In the genomic region with DNA sequence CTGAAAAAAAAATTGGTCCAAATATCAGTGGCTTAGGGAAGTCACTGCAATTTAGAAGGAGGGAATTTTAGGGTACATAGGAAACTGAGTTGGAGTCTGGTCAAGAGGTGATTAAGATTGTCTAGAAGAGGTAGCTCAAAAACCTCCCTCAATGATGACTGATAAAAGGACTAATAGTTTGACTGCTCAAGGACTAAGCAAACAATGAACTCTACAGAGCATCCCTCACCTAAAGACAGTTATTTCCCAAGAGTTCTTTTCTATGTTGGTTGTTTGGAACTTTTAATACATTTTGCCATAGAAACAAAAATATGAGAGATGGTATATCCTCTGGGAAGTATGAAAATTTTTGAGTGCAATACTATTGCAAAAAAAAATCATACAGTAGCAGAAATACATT, we compare ENCODE assay signal across 29 cellular contexts. TPM values are rescaled to one million over a fixed set of nuclear protein-coding genes. Genes with fewer than 3 reads are reported as not detected.
DNase-seq lines count a peak whose midpoint lies in the region; ATAC-seq, FAIRE-seq and TF ChIP-seq lines count a peak whose summit lies in the region.
"Had no signal": no experiment of that assay in that cellular context is flagged by ENCODE, and none has a peak within 500 bp of the region (broad histone marks: within the 10 kb centered on the region; RNA-seq: fewer than 3 reads in every experiment).

No MANE protein-coding gene starts in this region.

- POLR2A ChIA-PET in HEK293T (lab: Yijun Ruan, JAX): no interaction called here

- H3K36me3 ChIP-seq in liver (ENCODE audit: control insufficient read depth in 4 of 4, insufficient read depth in 3 of 4, low read depth in 1 of 4, low read length in 3 of 4) (no peaks in the 10 kb centered on the region), pancreas (no peaks in the 10 kb centered on the region)
- H3K36me3 ChIP-seq: BE2C, BLaER1 had no signal

- no peak for TF ChIP-seq CTCF in liver (IDR thresholded peaks at IDR 0.05; ENCODE audit: low read depth, low read length, missing input control)
- TF ChIP-seq CTCF in pancreas (IDR thresholded peaks at IDR 0.05): no peak

- H3K27ac ChIP-seq in liver (ENCODE audit: low read depth in 1 of 2, low read length in 2 of 2) (peak overlapping the region; percentile 6 to 43), pancreas (no peak overlapping the region)
- H3K27ac ChIP-seq: BLaER1 had no signal

- H3K9me3 ChIP-seq in liver (ENCODE audit: control insufficient read depth in 4 of 4, low read length in 3 of 4) (no peaks in the 10 kb centered on the region), pancreas (no peaks in the 10 kb centered on the region)
- H3K9me3 ChIP-seq: BE2C, BLaER1 had no signal

- intact Hi-C loops in pancreas (cut with DNase I): no loop called here

- H3K27me3 ChIP-seq in liver (ENCODE audit: control insufficient read depth in 4 of 4, insufficient read depth in 4 of 4, low read length in 3 of 4) (no peaks in the 10 kb centered on the region), pancreas (peaks cover 0 to 17% (median 2%) of the 10 kb centered on the region in 4 donors)
- H3K27me3 ChIP-seq: BE2C, BLaER1 had no signal

- no peak overlapping the region for H3K4me3 ChIP-seq in liver (ENCODE audit: low read depth in 1 of 3, low read length in 3 of 3)
- H3K4me3 ChIP-seq in pancreas: no peak overlapping the region
- H3K4me3 ChIP-seq: BLaER1, GM12878 had no signal

- TF ChIP-seq RAD21 in liver (IDR thresholded peaks at IDR 0.05): no peak

- DNase-seq in left lobe of liver (ENCODE audit: low spot score) (no peak), pancreas (no peak), HEK293T (ENCODE audit: extremely low spot score) (no peak), NCI-H446 (lab: John Stamatoyannopoulos, UW) (no peak)
- DNase-seq: 8988T; ACHN; BE2C; C1 segment of cervical spinal cord; CD4-positive, alpha-beta memory T cell; CD4-positive, CD25-positive, alpha-beta regulatory T cell; CD8-positive, alpha-beta memory T cell; COR-L47; DMS 273 treated with DMSO at 0.1 percent for 48 hours; DMS153; DMS53; DMS79; DND-41; EL; GDM1 had no signal

- CTCF ChIA-PET in HEK293T (lab: Yijun Ruan, JAX): interaction anchor here (0.5 to 0.6 kb wide), 2 partner anchors 10 to 1282 kb away, joined by 3 read pairs; no protein-coding TSS in a partner anchor

- ATAC-seq in left lobe of liver: peak; percentile 18
- ATAC-seq in pancreas: no peak
- no peak for ATAC-seq in HG03521 (IDR thresholded peaks at IDR 0.05; ENCODE audit: unreplicated experiment)
- ATAC-seq: GM12878 had no signal

- H3K4me1 ChIP-seq in liver (ENCODE audit: control insufficient read depth in 4 of 4, insufficient read depth in 4 of 4, low read length in 3 of 4): peaks cover 8 to 26% (median 24%) of the 10 kb centered on the region in 4 donors
- H3K4me1 ChIP-seq in pancreas: no peaks in the 10 kb centered on the region
- H3K4me1 ChIP-seq: BE2C, BLaER1 had no signal

- H3K9ac ChIP-seq in liver (ENCODE audit: low read depth in 1 of 2, low read length in 2 of 2): no peak overlapping the region
- H3K9ac ChIP-seq: BLaER1 had no signal

- FAIRE-seq in pancreas (lab: Jason Lieb, UNC): peak; percentile 43
- FAIRE-seq: A204.1, GM12878, GM12892, GM18507 had no signal

TF ChIP-seq in liver, 16 proteins besides CTCF, POLR2A, EP300 and RAD21:
- TF ChIP-seq GABPA (IDR thresholded peaks at IDR 0.05 in 1 of 2, conservative IDR thresholded peaks at IDR 0.05 in 1 of 2) (no peak), HNF4G (IDR thresholded peaks at IDR 0.05) (no peak), YY1 (IDR thresholded peaks at IDR 0.05) (no peak), EGR1 (IDR thresholded peaks at IDR 0.05; ENCODE audit: low read depth in 2 of 2) (no peak), NR2F2 (IDR thresholded peaks at IDR 0.05) (no peak), FOXA1 (IDR thresholded peaks at IDR 0.05) (no peak), HNF4A (conservative IDR thresholded peaks at IDR 0.05) (no peak), FOXA2 (IDR thresholded peaks at IDR 0.05) (no peak)
- TF ChIP-seq, protein P1, sequence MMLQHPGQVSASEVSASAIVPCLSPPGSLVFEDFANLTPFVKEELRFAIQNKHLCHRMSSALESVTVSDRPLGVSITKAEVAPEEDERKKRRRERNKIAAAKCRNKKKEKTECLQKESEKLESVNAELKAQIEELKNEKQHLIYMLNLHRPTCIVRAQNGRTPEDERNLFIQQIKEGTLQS (IDR thresholded peaks at IDR 0.05): no peak
- TF ChIP-seq, protein P2, sequence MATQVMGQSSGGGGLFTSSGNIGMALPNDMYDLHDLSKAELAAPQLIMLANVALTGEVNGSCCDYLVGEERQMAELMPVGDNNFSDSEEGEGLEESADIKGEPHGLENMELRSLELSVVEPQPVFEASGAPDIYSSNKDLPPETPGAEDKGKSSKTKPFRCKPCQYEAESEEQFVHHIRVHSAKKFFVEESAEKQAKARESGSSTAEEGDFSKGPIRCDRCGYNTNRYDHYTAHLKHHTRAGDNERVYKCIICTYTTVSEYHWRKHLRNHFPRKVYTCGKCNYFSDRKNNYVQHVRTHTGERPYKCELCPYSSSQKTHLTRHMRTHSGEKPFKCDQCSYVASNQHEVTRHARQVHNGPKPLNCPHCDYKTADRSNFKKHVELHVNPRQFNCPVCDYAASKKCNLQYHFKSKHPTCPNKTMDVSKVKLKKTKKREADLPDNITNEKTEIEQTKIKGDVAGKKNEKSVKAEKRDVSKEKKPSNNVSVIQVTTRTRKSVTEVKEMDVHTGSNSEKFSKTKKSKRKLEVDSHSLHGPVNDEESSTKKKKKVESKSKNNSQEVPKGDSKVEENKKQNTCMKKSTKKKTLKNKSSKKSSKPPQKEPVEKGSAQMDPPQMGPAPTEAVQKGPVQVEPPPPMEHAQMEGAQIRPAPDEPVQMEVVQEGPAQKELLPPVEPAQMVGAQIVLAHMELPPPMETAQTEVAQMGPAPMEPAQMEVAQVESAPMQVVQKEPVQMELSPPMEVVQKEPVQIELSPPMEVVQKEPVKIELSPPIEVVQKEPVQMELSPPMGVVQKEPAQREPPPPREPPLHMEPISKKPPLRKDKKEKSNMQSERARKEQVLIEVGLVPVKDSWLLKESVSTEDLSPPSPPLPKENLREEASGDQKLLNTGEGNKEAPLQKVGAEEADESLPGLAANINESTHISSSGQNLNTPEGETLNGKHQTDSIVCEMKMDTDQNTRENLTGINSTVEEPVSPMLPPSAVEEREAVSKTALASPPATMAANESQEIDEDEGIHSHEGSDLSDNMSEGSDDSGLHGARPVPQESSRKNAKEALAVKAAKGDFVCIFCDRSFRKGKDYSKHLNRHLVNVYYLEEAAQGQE (IDR thresholded peaks at IDR 0.05): no peak
TF ChIP-seq in liver: peak in this region for 0.

TF ChIP-seq in HEK293T, 16 proteins besides CTCF, POLR2A, EP300 and RAD21:
- no peak for TF ChIP-seq L3MBTL2 (conservative IDR thresholded peaks at IDR 0.05)
- TF ChIP-seq FOXK2 (IDR thresholded peaks at IDR 0.05): no peak
- TF ChIP-seq, protein P3, sequence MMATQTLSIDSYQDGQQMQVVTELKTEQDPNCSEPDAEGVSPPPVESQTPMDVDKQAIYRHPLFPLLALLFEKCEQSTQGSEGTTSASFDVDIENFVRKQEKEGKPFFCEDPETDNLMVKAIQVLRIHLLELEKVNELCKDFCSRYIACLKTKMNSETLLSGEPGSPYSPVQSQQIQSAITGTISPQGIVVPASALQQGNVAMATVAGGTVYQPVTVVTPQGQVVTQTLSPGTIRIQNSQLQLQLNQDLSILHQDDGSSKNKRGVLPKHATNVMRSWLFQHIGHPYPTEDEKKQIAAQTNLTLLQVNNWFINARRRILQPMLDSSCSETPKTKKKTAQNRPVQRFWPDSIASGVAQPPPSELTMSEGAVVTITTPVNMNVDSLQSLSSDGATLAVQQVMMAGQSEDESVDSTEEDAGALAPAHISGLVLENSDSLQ (IDR thresholded peaks at IDR 0.05): no peak
- no peak for TF ChIP-seq FOXM1 (IDR thresholded peaks at IDR 0.05; ENCODE audit: borderline replicate concordance)
- TF ChIP-seq LEF1 (IDR thresholded peaks at IDR 0.05; ENCODE audit: borderline replicate concordance): no peak
- TF ChIP-seq BHLHE40 (IDR thresholded peaks at IDR 0.05; ENCODE audit: borderline replicate concordance): no peak
- TF ChIP-seq TARDBP (IDR thresholded peaks at IDR 0.05): no peak
- TF ChIP-seq HDGF (IDR thresholded peaks at IDR 0.05; ENCODE audit: borderline replicate concordance): no peak
- TF ChIP-seq ELF4 (IDR thresholded peaks at IDR 0.05): no peak
- no peak for TF ChIP-seq CTBP1 (IDR thresholded peaks at IDR 0.05; ENCODE audit: borderline replicate concordance)
- TF ChIP-seq FOXA1 (IDR thresholded peaks at IDR 0.05): no peak
- TF ChIP-seq NFRKB (IDR thresholded peaks at IDR 0.05): no peak
- no peak for TF ChIP-seq SUZ12 (IDR thresholded peaks at IDR 0.05)
- TF ChIP-seq SP1 (IDR thresholded peaks at IDR 0.05): no peak
- TF ChIP-seq ZNF384 (IDR thresholded peaks at IDR 0.05): no peak
- no peak for TF ChIP-seq ARNT (IDR thresholded peaks at IDR 0.05)

RNA-seq across cellular contexts. Expression of a gene that starts 35.7 kb away (rescaled TPM):
- total RNA-seq in left lobe of liver (131 TPM), liver (10 to 100 TPM; 34.0 to 52.9 TPM), pancreas (10 to 100 TPM in 1 of 6 donors, 1 to 10 TPM in 5; 3.1 to 10.7 (median 5.7) TPM)
- polyA plus RNA-seq in liver (10 to 100 TPM; 92.4 to 96.3 TPM), pancreas (10 to 100 TPM in 1 of 2 donors, 1 to 10 TPM in 1; 4.9 to 15.1 TPM)
- total RNA-seq: A673; CD4-positive, alpha-beta memory T cell; CD4-positive, CD25-positive, alpha-beta regulatory T cell; CD8-positive, alpha-beta memory T cell; G401 had no signal
- polyA plus RNA-seq: CD14-positive monocyte; CD4-positive, alpha-beta memory T cell; GM12878 had no signal

Comparison
In these comparisons a context has a peak if more than half of its experiments do, and no peak if none do; other contexts are left out.
1. H3K27ac ChIP-seq: peak in liver (2 of 2); none in pancreas (0 of 4).